2 cellular contexts compared by ENCODE assay signal in the genomic region with DNA sequence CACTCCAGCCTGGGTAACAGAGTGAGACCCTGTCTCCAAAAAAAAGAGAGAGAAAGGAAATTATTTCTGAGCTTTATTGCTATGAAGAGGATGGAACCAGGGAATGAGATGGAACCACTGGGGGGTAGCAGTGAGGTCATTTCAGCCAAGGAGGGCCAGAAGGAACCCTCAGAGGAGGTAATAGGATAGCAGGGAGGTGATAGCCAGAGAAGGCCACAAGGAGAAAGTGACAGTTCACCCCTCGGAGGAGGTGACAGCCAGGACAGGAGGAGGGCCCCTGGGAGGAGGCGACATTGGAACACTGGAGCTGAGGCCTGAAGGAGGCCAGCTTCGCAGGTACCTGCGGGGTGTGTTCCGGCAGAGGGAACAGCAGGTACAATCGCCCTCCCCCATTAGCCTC.
TF ChIP-seq lines count a peak whose summit lies in the region.

No MANE protein-coding gene starts in this region.

TF ChIP-seq in IMR-90, 13 proteins besides CTCF, POLR2A, EP300 and RAD21:
- TF ChIP-seq, protein P1, sequence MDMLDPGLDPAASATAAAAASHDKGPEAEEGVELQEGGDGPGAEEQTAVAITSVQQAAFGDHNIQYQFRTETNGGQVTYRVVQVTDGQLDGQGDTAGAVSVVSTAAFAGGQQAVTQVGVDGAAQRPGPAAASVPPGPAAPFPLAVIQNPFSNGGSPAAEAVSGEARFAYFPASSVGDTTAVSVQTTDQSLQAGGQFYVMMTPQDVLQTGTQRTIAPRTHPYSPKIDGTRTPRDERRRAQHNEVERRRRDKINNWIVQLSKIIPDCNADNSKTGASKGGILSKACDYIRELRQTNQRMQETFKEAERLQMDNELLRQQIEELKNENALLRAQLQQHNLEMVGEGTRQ (IDR thresholded peaks at IDR 0.05; ENCODE audit: low read depth, low read length), result no peak
- no peak for TF ChIP-seq NFE2L2 (IDR thresholded peaks at IDR 0.05; ENCODE audit: low read depth, low read length)
- no peak for TF ChIP-seq RFX5 (IDR thresholded peaks at IDR 0.05; ENCODE audit: low read depth, low read length)
- no peak for TF ChIP-seq SMC3 (IDR thresholded peaks at IDR 0.05; ENCODE audit: low read depth, low read length)
- TF ChIP-seq FOS (IDR thresholded peaks at IDR 0.05; ENCODE audit: low read depth, low read length), result no peak
- no peak for TF ChIP-seq CEBPB (IDR thresholded peaks at IDR 0.05; ENCODE audit: low read depth, low read length)
- no peak for TF ChIP-seq MAFK (IDR thresholded peaks at IDR 0.05; ENCODE audit: low read depth, low read length)
- no peak for TF ChIP-seq MXI1 (IDR thresholded peaks at IDR 0.05; ENCODE audit: borderline replicate concordance, low read depth, low read length)
- TF ChIP-seq RCOR1 (IDR thresholded peaks at IDR 0.05; ENCODE audit: insufficient replicate concordance, low read length), result no peak
- TF ChIP-seq CHD1 (IDR thresholded peaks at IDR 0.05; ENCODE audit: low read depth, low read length), result no peak
- TF ChIP-seq ELK1 (IDR thresholded peaks at IDR 0.05; ENCODE audit: borderline replicate concordance, low read depth, low read length), result no peak
- no peak for TF ChIP-seq MAZ (IDR thresholded peaks at IDR 0.05; ENCODE audit: borderline replicate concordance, low read depth, low read length)
- no peak for TF ChIP-seq BHLHE40 (IDR thresholded peaks at IDR 0.05; ENCODE audit: low read depth, low read length)

TF ChIP-seq in HepG2, 621 proteins besides CTCF, POLR2A, EP300 and RAD21 (continues in another document):
- TF ChIP-seq NCOA2 (CRISPR knock-in tag; IDR thresholded peaks at IDR 0.05), result no peak
- peak; percentile 24; the same call in 1 of the 2 replicates for TF ChIP-seq ZNF280B (CRISPR knock-in tag; IDR thresholded peaks at IDR 0.05; ENCODE audit: borderline replicate concordance)
- TF ChIP-seq ZNF10 (CRISPR knock-in tag; IDR thresholded peaks at IDR 0.05; ENCODE audit: borderline replicate concordance, low read depth), result no peak
- no peak for TF ChIP-seq NFIC (IDR thresholded peaks at IDR 0.05; ENCODE audit: low read length)
- TF ChIP-seq KDM5B (CRISPR knock-in tag; IDR thresholded peaks at IDR 0.05; ENCODE audit: borderline replicate concordance), result 0 out of 2 replicates have a peak, but pooled peaks have one; percentile 12
- no peak for TF ChIP-seq ZNF547 (CRISPR knock-in tag; IDR thresholded peaks at IDR 0.05)
- TF ChIP-seq CCDC6 (CRISPR knock-in tag; IDR thresholded peaks at IDR 0.05), result no peak
- no peak for TF ChIP-seq ZNF468 (CRISPR knock-in tag; IDR thresholded peaks at IDR 0.05)
- peak; percentile 33 for TF ChIP-seq STAG1 (CRISPR knock-in tag; IDR thresholded peaks at IDR 0.05)
- no peak for TF ChIP-seq ARNT2 (CRISPR knock-in tag; IDR thresholded peaks at IDR 0.05; ENCODE audit: low read depth)
- no peak for TF ChIP-seq ARNT (IDR thresholded peaks at IDR 0.05)
- no peak for TF ChIP-seq ETS1 (CRISPR knock-in tag; IDR thresholded peaks at IDR 0.05)
- peak; percentile 8; the same call in 1 of the 2 replicates for TF ChIP-seq ARNTL (CRISPR knock-in tag; IDR thresholded peaks at IDR 0.05)
- TF ChIP-seq ZNF280D (CRISPR knock-in tag; IDR thresholded peaks at IDR 0.05), result no peak
- no peak for TF ChIP-seq ZFY (CRISPR knock-in tag; IDR thresholded peaks at IDR 0.05)
- no peak for TF ChIP-seq GABPA (IDR thresholded peaks at IDR 0.05; ENCODE audit: low read depth, low read length)
- TF ChIP-seq GABPA (CRISPR knock-in tag; IDR thresholded peaks at IDR 0.05; ENCODE audit: low read depth), result no peak
- no peak for TF ChIP-seq ZNF138 (CRISPR knock-in tag; IDR thresholded peaks at IDR 0.05; ENCODE audit: low read depth)
- TF ChIP-seq, protein P2, sequence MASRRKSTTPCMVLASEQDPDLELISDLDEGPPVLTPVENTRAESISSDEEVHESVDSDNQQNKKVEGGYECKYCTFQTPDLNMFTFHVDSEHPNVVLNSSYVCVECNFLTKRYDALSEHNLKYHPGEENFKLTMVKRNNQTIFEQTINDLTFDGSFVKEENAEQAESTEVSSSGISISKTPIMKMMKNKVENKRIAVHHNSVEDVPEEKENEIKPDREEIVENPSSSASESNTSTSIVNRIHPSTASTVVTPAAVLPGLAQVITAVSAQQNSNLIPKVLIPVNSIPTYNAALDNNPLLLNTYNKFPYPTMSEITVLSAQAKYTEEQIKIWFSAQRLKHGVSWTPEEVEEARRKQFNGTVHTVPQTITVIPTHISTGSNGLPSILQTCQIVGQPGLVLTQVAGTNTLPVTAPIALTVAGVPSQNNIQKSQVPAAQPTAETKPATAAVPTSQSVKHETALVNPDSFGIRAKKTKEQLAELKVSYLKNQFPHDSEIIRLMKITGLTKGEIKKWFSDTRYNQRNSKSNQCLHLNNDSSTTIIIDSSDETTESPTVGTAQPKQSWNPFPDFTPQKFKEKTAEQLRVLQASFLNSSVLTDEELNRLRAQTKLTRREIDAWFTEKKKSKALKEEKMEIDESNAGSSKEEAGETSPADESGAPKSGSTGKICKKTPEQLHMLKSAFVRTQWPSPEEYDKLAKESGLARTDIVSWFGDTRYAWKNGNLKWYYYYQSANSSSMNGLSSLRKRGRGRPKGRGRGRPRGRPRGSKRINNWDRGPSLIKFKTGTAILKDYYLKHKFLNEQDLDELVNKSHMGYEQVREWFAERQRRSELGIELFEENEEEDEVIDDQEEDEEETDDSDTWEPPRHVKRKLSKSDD (CRISPR knock-in tag; IDR thresholded peaks at IDR 0.05; ENCODE audit: low read depth), result no peak
- TF ChIP-seq KLF15 (CRISPR knock-in tag; IDR thresholded peaks at IDR 0.05; ENCODE audit: borderline replicate concordance), result no peak
- TF ChIP-seq, protein P3, sequence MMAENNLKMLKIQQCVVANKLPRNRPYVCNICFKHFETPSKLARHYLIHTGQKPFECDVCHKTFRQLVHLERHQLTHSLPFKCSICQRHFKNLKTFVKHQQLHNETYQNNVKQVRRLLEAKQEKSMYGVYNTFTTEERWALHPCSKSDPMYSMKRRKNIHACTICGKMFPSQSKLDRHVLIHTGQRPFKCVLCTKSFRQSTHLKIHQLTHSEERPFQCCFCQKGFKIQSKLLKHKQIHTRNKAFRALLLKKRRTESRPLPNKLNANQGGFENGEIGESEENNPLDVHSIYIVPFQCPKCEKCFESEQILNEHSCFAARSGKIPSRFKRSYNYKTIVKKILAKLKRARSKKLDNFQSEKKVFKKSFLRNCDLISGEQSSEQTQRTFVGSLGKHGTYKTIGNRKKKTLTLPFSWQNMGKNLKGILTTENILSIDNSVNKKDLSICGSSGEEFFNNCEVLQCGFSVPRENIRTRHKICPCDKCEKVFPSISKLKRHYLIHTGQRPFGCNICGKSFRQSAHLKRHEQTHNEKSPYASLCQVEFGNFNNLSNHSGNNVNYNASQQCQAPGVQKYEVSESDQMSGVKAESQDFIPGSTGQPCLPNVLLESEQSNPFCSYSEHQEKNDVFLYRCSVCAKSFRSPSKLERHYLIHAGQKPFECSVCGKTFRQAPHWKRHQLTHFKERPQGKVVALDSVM (CRISPR knock-in tag; IDR thresholded peaks at IDR 0.05), result peak; percentile 6; the same call in 1 of the 2 replicates
- no peak for TF ChIP-seq ZNF660 (CRISPR knock-in tag; IDR thresholded peaks at IDR 0.05; ENCODE audit: borderline replicate concordance, low read depth)
- TF ChIP-seq ZNF512 (CRISPR knock-in tag; IDR thresholded peaks at IDR 0.05), result no peak
- TF ChIP-seq ZNF230 (CRISPR knock-in tag; IDR thresholded peaks at IDR 0.05), result no peak
- no peak for TF ChIP-seq ARID2 (CRISPR knock-in tag; IDR thresholded peaks at IDR 0.05; ENCODE audit: borderline replicate concordance)
- TF ChIP-seq NFKBIZ (CRISPR knock-in tag; IDR thresholded peaks at IDR 0.05), result no peak
- TF ChIP-seq MEIS2 (CRISPR knock-in tag; IDR thresholded peaks at IDR 0.05), result no peak
- TF ChIP-seq, protein P4, sequence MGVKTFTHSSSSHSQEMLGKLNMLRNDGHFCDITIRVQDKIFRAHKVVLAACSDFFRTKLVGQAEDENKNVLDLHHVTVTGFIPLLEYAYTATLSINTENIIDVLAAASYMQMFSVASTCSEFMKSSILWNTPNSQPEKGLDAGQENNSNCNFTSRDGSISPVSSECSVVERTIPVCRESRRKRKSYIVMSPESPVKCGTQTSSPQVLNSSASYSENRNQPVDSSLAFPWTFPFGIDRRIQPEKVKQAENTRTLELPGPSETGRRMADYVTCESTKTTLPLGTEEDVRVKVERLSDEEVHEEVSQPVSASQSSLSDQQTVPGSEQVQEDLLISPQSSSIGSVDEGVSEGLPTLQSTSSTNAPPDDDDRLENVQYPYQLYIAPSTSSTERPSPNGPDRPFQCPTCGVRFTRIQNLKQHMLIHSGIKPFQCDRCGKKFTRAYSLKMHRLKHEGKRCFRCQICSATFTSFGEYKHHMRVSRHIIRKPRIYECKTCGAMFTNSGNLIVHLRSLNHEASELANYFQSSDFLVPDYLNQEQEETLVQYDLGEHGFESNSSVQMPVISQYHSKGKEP (CRISPR knock-in tag; IDR thresholded peaks at IDR 0.05), result no peak
- TF ChIP-seq, protein P5, sequence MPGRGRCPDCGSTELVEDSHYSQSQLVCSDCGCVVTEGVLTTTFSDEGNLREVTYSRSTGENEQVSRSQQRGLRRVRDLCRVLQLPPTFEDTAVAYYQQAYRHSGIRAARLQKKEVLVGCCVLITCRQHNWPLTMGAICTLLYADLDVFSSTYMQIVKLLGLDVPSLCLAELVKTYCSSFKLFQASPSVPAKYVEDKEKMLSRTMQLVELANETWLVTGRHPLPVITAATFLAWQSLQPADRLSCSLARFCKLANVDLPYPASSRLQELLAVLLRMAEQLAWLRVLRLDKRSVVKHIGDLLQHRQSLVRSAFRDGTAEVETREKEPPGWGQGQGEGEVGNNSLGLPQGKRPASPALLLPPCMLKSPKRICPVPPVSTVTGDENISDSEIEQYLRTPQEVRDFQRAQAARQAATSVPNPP (CRISPR knock-in tag; IDR thresholded peaks at IDR 0.05), result no peak
- no peak for TF ChIP-seq HIVEP1 (CRISPR knock-in tag; IDR thresholded peaks at IDR 0.05)
- TF ChIP-seq, protein P6, sequence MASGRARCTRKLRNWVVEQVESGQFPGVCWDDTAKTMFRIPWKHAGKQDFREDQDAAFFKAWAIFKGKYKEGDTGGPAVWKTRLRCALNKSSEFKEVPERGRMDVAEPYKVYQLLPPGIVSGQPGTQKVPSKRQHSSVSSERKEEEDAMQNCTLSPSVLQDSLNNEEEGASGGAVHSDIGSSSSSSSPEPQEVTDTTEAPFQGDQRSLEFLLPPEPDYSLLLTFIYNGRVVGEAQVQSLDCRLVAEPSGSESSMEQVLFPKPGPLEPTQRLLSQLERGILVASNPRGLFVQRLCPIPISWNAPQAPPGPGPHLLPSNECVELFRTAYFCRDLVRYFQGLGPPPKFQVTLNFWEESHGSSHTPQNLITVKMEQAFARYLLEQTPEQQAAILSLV (CRISPR knock-in tag; IDR thresholded peaks at IDR 0.05; ENCODE audit: borderline replicate concordance), result 0 out of 2 replicates have a peak, but pooled peaks have one; percentile 1
- TF ChIP-seq TBX3 (IDR thresholded peaks at IDR 0.05; ENCODE audit: borderline replicate concordance), result no peak
- TF ChIP-seq LBX2 (CRISPR knock-in tag; IDR thresholded peaks at IDR 0.05; ENCODE audit: borderline replicate concordance), result no peak
- no peak for TF ChIP-seq MED1 (CRISPR knock-in tag; IDR thresholded peaks at IDR 0.05)
- TF ChIP-seq SMAD1 (CRISPR knock-in tag; IDR thresholded peaks at IDR 0.05; ENCODE audit: borderline replicate concordance, low read depth), result no peak
- peak; percentile 22; the same call in 1 of the 2 replicates for TF ChIP-seq ZNF292 (CRISPR knock-in tag; IDR thresholded peaks at IDR 0.05; ENCODE audit: borderline replicate concordance, low read depth)
